1 cellular context compared by ENCODE assay signal in genomic region chr4:174828845-174829701, GRCh38.
A peak's percentile ranks its signal among the peaks of the same experiment; 100 is the strongest.
TF ChIP-seq lines count a peak whose summit lies in the region.

Gene GLRA3 (minus strand): TSS chr4:174829247. CDS start chr4:174828811, 436 bp downstream.

TF ChIP-seq in GM12878, 131 proteins besides CTCF, POLR2A, EP300 and RAD21 (continued from another document):
- TF ChIP-seq PBX3 (IDR thresholded peaks at IDR 0.05; ENCODE audit: insufficient replicate concordance, low read depth, low read length) (peak; percentile 90), FOXK2 (IDR thresholded peaks at IDR 0.05) (no peak)
TF ChIP-seq in GM12878: peak in this region for 3.
